In the genomic region with DNA sequence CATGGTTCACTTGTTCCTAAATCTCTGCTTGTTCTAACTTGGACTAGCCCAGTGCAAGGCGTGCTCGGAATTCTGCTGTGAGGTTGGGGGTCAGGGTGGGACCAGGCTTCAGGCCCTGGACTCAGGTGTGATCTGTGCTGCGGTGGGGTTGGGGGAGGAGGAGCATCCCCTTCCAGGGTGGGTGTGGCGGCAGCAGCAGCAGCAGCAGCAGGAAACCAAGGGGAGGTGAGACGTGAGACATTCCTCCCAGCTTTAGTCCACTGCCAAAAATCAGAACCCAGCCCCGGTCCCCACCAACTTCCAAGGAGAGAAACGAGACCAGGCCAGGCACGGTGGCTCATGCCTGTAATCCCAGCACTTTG, we compare ENCODE assay signal across 12 cellular contexts. TPM values are rescaled to one million over a fixed set of nuclear protein-coding genes. Genes with fewer than 3 reads are reported as not detected.
A peak's percentile ranks its signal among the peaks of the same experiment; 100 is the strongest.
DNase-seq lines count a peak whose midpoint lies in the region; ATAC-seq, FAIRE-seq and TF ChIP-seq lines count a peak whose summit lies in the region.
"Had no signal": no experiment of that assay in that cellular context is flagged by ENCODE, and none has a peak within 500 bp of the region (broad histone marks: within the 10 kb centered on the region; RNA-seq: fewer than 3 reads in every experiment).

No MANE protein-coding gene starts in this region.

- H3K36me3 ChIP-seq in keratinocyte (ENCODE audit: control insufficient read depth in 2 of 2, extremely low read depth in 1 of 2, insufficient read depth in 2 of 2, low read length in 2 of 2) (peaks cover 0 to 1% of the 10 kb centered on the region in 2 experiments), skeletal muscle satellite cell (ENCODE audit: insufficient read depth, low read length) (peaks cover 7% of the 10 kb centered on the region)

- peak; percentile 78 for DNase-seq in ELF-1 (ENCODE audit: low read depth, low spot score)
- no peak for DNase-seq in keratinocyte (ENCODE audit: low read depth, low spot score)
- no peak for DNase-seq in NCI-H345 treated with DMSO at 0.1 percent for 48 hours (lab: John Stamatoyannopoulos, UW; ENCODE audit: unreplicated experiment)
- DNase-seq in NCI-H748 (lab: John Stamatoyannopoulos, UW; ENCODE audit: unreplicated experiment), result no peak
- no peak for DNase-seq in T-helper 17 cell
- DNase-seq: CD4-positive, alpha-beta memory T cell had no signal

- TF ChIP-seq CTCF in keratinocyte (optimal IDR thresholded peaks at IDR 0.05 in 1 of 3, IDR thresholded peaks at IDR 0.05 in 1 of 3, conservative IDR thresholded peaks at IDR 0.05 in 1 of 3; ENCODE audit: extremely low read depth in 1 of 3, insufficient read depth in 2 of 3, low read length in 3 of 3), result no peak

- H3K79me2 ChIP-seq in keratinocyte (ENCODE audit: control insufficient read depth, insufficient read depth, low read length), result no peaks in the 10 kb centered on the region

- peak overlapping the region in 2 of 3 experiments; percentile 1 to 31 for H3K4me3 ChIP-seq in keratinocyte (ENCODE audit: control insufficient read depth in 2 of 3, extremely low read depth in 1 of 3, insufficient read depth in 2 of 3, low read depth in 1 of 3, low read length in 3 of 3)
- no peak overlapping the region for H3K4me3 ChIP-seq in skeletal muscle satellite cell (ENCODE audit: low read length)
- H3K4me3 ChIP-seq: SJSA1 had no signal

- dilution Hi-C loops in keratinocyte (cut with MboI; ENCODE audit: extremely low pct_ligation_motif_present, low sequenced_read_pairs), result no loop called here

- no peak for ATAC-seq in T-helper 17 cell
- ATAC-seq in GM19395 (IDR thresholded peaks at IDR 0.05; ENCODE audit: unreplicated experiment), result no peak

- H3K4me1 ChIP-seq in keratinocyte (ENCODE audit: control insufficient read depth, extremely low read depth, insufficient read depth, low read length) (peaks cover 38% of the 10 kb centered on the region), skeletal muscle satellite cell (ENCODE audit: control insufficient read depth, insufficient read depth, low read length) (peaks cover 38% of the 10 kb centered on the region)

- H3K27ac Mint-ChIP-seq in T-helper 17 cell, result no peak overlapping the region

- H3K9me3 ChIP-seq in keratinocyte (ENCODE audit: control insufficient read depth, low read depth, low read length), result no peaks in the 10 kb centered on the region
- H3K9me3 ChIP-seq in skeletal muscle satellite cell (replicated peaks; ENCODE audit: low read length), result no peaks in the 10 kb centered on the region
- H3K9me3 ChIP-seq in T-helper 17 cell (ENCODE audit: control insufficient read depth, low read length, poor library complexity, severe bottlenecking), result no peaks in the 10 kb centered on the region
- H3K9me3 ChIP-seq: SJSA1 had no signal

- H3K4me2 ChIP-seq in keratinocyte (ENCODE audit: control insufficient read depth, extremely low read depth, insufficient read depth, low read depth, low read length) (peak overlapping the region; percentile 71), skeletal muscle satellite cell (ENCODE audit: low read length) (peak overlapping the region; percentile 64)

- no peaks in the 10 kb centered on the region for H3K9me1 ChIP-seq in keratinocyte (ENCODE audit: control insufficient read depth, extremely low read depth, insufficient read depth, low read length)

- peak overlapping the region; percentile 67 for H2AFZ ChIP-seq in keratinocyte (ENCODE audit: control insufficient read depth, low read length)

- H3K36me3 Mint-ChIP-seq in T-helper 17 cell (ENCODE audit: low read depth), result peaks cover 6% of the 10 kb centered on the region
- H3K36me3 Mint-ChIP-seq: CD4-positive, alpha-beta memory T cell had no signal

- H3K27ac ChIP-seq in angular gyrus (ENCODE audit: low read depth, low read length) (peak overlapping the region; percentile 13), keratinocyte (ENCODE audit: control insufficient read depth, insufficient read depth, low read length) (peak overlapping the region; percentile 67)
- H3K27ac ChIP-seq: SJSA1 had no signal

- no peak for FAIRE-seq in keratinocyte (lab: Jason Lieb, UNC)
- FAIRE-seq: colon had no signal

- H3K27me3 ChIP-seq in keratinocyte (ENCODE audit: control insufficient read depth, extremely low read depth, insufficient read depth, low read length), result no peaks in the 10 kb centered on the region
- H3K27me3 ChIP-seq in skeletal muscle satellite cell (ENCODE audit: control insufficient read depth, insufficient read depth, low read length), result no peaks in the 10 kb centered on the region
- H3K27me3 ChIP-seq: SJSA1 had no signal

- H3K4me1 Mint-ChIP-seq in T-helper 17 cell, result peaks cover 9% of the 10 kb centered on the region
- H3K4me1 Mint-ChIP-seq: CD4-positive, alpha-beta memory T cell had no signal

- H3K9ac ChIP-seq in keratinocyte (ENCODE audit: control insufficient read depth, extremely low read depth, insufficient read depth, low read length) (peak overlapping the region; percentile 62), skeletal muscle satellite cell (ENCODE audit: low read depth, low read length) (peak overlapping the region; percentile 27)

- no peaks in the 10 kb centered on the region for H4K20me1 ChIP-seq in keratinocyte (ENCODE audit: control insufficient read depth, extremely low read depth, insufficient read depth, low read length)

- no peak overlapping the region for H3K4me3 Mint-ChIP-seq in T-helper 17 cell
- H3K4me3 Mint-ChIP-seq: CD4-positive, alpha-beta memory T cell had no signal

- H3K27me3 Mint-ChIP-seq in T-helper 17 cell, result peaks cover 7% of the 10 kb centered on the region

RNA-seq across cellular contexts. Expression of a gene that starts 31.8 kb away (rescaled TPM):
- polyA plus RNA-seq in keratinocyte, result 1.6 to 4.4 TPM (median 3.0 TPM) in 3 replicates
- polyA plus RNA-seq in keratinocyte (2011; ENCODE audit: low read depth), result 2.1 TPM
- polyA plus RNA-seq in keratinocyte (2011; cell fraction: cytosol; rRNA removed), result 2.4 and 5.0 TPM in 2 replicates
- polyA plus RNA-seq in keratinocyte (2011; cell fraction: nucleus; rRNA removed), result 5.6 and 6.7 TPM in 2 replicates
- polyA plus RNA-seq in keratinocyte (2012; ENCODE audit: low replicate concordance), result 4.1 and 8.3 TPM in 2 replicates
- 1.6 to 3.7 TPM (median 2.1 TPM) in 3 replicates for polyA minus RNA-seq in keratinocyte
- polyA minus RNA-seq in keratinocyte (2011; cell fraction: cytosol; rRNA and poly(A)+ RNA removed), result 10.9 TPM
- polyA minus RNA-seq in keratinocyte (2011; cell fraction: nucleus; rRNA and poly(A)+ RNA removed), result 3.8 and 4.0 TPM in 2 replicates
- total RNA-seq in skeletal muscle satellite cell (2012; rRNA removed), result 24.3 and 26.6 TPM in 2 replicates
- not detected for total RNA-seq in T-helper 17 cell
- total RNA-seq: activated CD8-positive, alpha-beta memory T cell treated with anti-CD3 and anti-CD28 coated beads for 36 hours had no signal
- polyA plus RNA-seq: CD4-positive, alpha-beta memory T cell had no signal

RNA-seq across cellular contexts. Expression of a gene that starts 39.7 kb away (rescaled TPM):
- 92.3 to 130 TPM (median 102 TPM) in 3 replicates for polyA plus RNA-seq in keratinocyte
- 25.3 TPM for polyA plus RNA-seq in keratinocyte (2011; ENCODE audit: low read depth)
- polyA plus RNA-seq in keratinocyte (2011; cell fraction: cytosol; rRNA removed), result 97.1 and 168 TPM in 2 replicates
- 81.0 and 113 TPM in 2 replicates for polyA plus RNA-seq in keratinocyte (2011; cell fraction: nucleus; rRNA removed)
- 103 and 190 TPM in 2 replicates for polyA plus RNA-seq in keratinocyte (2012; ENCODE audit: low replicate concordance)
- polyA minus RNA-seq in keratinocyte, result 105 to 302 TPM (median 113 TPM) in 3 replicates
- 191 TPM for polyA minus RNA-seq in keratinocyte (2011; cell fraction: cytosol; rRNA and poly(A)+ RNA removed)
- polyA minus RNA-seq in keratinocyte (2011; cell fraction: nucleus; rRNA and poly(A)+ RNA removed), result 57.7 and 69.0 TPM in 2 replicates
- total RNA-seq in skeletal muscle satellite cell (2012; rRNA removed), result 56.8 and 86.9 TPM in 2 replicates
- total RNA-seq in T-helper 17 cell, result 10 to 100 TPM; 44.8 to 80.7 TPM

RNA-seq across cellular contexts. Expression of a gene that starts 48.5 kb away (rescaled TPM):
- polyA plus RNA-seq in keratinocyte, result not detected in 3 replicates
- polyA plus RNA-seq in keratinocyte (2011; ENCODE audit: low read depth), result 0.46 TPM
- polyA plus RNA-seq in keratinocyte (2011; cell fraction: cytosol; rRNA removed), result 0.14 TPM in 1 of 2 replicates, not detected in the other
- 0.22 and 0.28 TPM in 2 replicates for polyA plus RNA-seq in keratinocyte (2011; cell fraction: nucleus; rRNA removed)
- polyA plus RNA-seq in keratinocyte (2012; ENCODE audit: low replicate concordance), result not detected in 2 replicates
- polyA minus RNA-seq in keratinocyte, result 0.33 to 2.7 TPM in 2 of 3 replicates, not detected in the other
- not detected for polyA minus RNA-seq in keratinocyte (2011; cell fraction: cytosol; rRNA and poly(A)+ RNA removed)
- 0.63 TPM in 1 of 2 replicates, not detected in the other for polyA minus RNA-seq in keratinocyte (2011; cell fraction: nucleus; rRNA and poly(A)+ RNA removed)
- 0.22 and 1.3 TPM in 2 replicates for total RNA-seq in skeletal muscle satellite cell (2012; rRNA removed)
- total RNA-seq in T-helper 17 cell, result 1 to 10 TPM; 3.9 to 4.5 TPM
- total RNA-seq: SJSA1 had no signal
